ENCODE assay signal across 9 cellular contexts in genomic region chr9:110626109-110626829, GRCh38. TPM values are rescaled to one million over a fixed set of nuclear protein-coding genes. Genes with fewer than 3 reads are reported as not detected.
DNase-seq lines count a peak whose midpoint lies in the region; ATAC-seq and TF ChIP-seq lines count a peak whose summit lies in the region.
"Had no signal": no experiment of that assay in that cellular context is flagged by ENCODE, and none has a peak within 500 bp of the region (broad histone marks: within the 10 kb centered on the region; RNA-seq: fewer than 3 reads in every experiment).

No MANE protein-coding gene starts in this region.

- no peaks in the 10 kb centered on the region for H3K36me3 ChIP-seq in testis (ENCODE audit: low read depth, missing control alignments)
- no peaks in the 10 kb centered on the region for H3K36me3 ChIP-seq in adrenal gland (replicated peaks in 1 of 2)

- H3K36me3 Mint-ChIP-seq in WTC11, result no peaks in the 10 kb centered on the region
- H3K36me3 Mint-ChIP-seq: CD4-positive, CD25-positive, alpha-beta regulatory T cell had no signal

- CTCF ChIA-PET in WTC11 (lab: Charles Lee), result no interaction called here

- no peaks in the 10 kb centered on the region for H3K27me3 Mint-ChIP-seq in WTC11 (ENCODE audit: low read depth)

- TF ChIP-seq CTCF in WTC11 (IDR thresholded peaks at IDR 0.05) (no peak), testis (IDR thresholded peaks at IDR 0.05) (no peak), adrenal gland (IDR thresholded peaks at IDR 0.05) (no peak)

- peak; percentile 13 to 28 for DNase-seq in activated CD4-positive, alpha-beta T cell treated with anti-CD3 and anti-CD28 coated beads, Interleukin-2, amount 50 U/mL, for 48 hours
- DNase-seq in activated CD4-positive, alpha-beta T cell treated with anti-CD3 and anti-CD28 coated beads for 4 hours, result no peak
- no peak for DNase-seq in WTC11 (ENCODE audit: low spot score)
- DNase-seq in stimulated activated CD4-positive, alpha-beta T cell treated with anti-CD3 and anti-CD28 coated beads, Interleukin-1b, Interleukin-23, amount 100 ng/mL, for 48 hours, result peak; percentile 44
- no peak for DNase-seq in testis
- DNase-seq in adrenal gland, result no peak
- no peak for DNase-seq in activated effector memory CD4-positive, alpha-beta T cell treated with anti-CD3 and anti-CD28 coated beads, Interleukin-2, amount 50 U/mL, for 16 hours

- intact Hi-C loops in testis (cut with DNase I; ENCODE audit: low total_unique reads) (no loop called here), adrenal gland (cut with DNase I) (no loop called here)

- H3K4me3 Mint-ChIP-seq in WTC11, result no peak overlapping the region
- H3K4me3 Mint-ChIP-seq: CD4-positive, CD25-positive, alpha-beta regulatory T cell had no signal

- no peak overlapping the region for H3K27ac Mint-ChIP-seq in WTC11
- H3K27ac Mint-ChIP-seq: CD4-positive, CD25-positive, alpha-beta regulatory T cell had no signal

- POLR2A ChIA-PET in WTC11 (lab: Charles Lee), result no interaction called here

- peaks cover 10% of the 10 kb centered on the region for H3K4me1 Mint-ChIP-seq in WTC11
- H3K4me1 Mint-ChIP-seq: CD4-positive, CD25-positive, alpha-beta regulatory T cell had no signal

- H3K27me3 ChIP-seq in testis, result no peaks in the 10 kb centered on the region
- no peaks in the 10 kb centered on the region for H3K27me3 ChIP-seq in adrenal gland

- H3K4me1 ChIP-seq in testis, result no peaks in the 10 kb centered on the region
- H3K4me1 ChIP-seq in adrenal gland (replicated peaks in 1 of 2), result no peaks in the 10 kb centered on the region

- no peak for TF ChIP-seq POLR2A in testis (IDR thresholded peaks at IDR 0.05)
- no peak for TF ChIP-seq POLR2A in adrenal gland (IDR thresholded peaks at IDR 0.05)

- H3K4me3 ChIP-seq in testis (no peak overlapping the region), adrenal gland (no peak overlapping the region)

- 69 to 77% methylated on average over 9 of the region's 9 CpGs for WGBS in testis, 2 donors
- 59 to 69% (median 65%) methylated on average over 9 of the region's 9 CpGs for WGBS in adrenal gland, 4 donors

- H3K9me3 Mint-ChIP-seq in WTC11, result peaks cover 12% of the 10 kb centered on the region
- H3K9me3 Mint-ChIP-seq: CD4-positive, CD25-positive, alpha-beta regulatory T cell had no signal

- ATAC-seq in HG02852 (IDR thresholded peaks at IDR 0.05; ENCODE audit: unreplicated experiment), result peak; percentile 98
- peak; percentile 47; the same call in 1 of the 2 replicates for ATAC-seq in WTC11

- H3K27ac ChIP-seq in testis (no peak overlapping the region), adrenal gland (no peak overlapping the region)

- H3K9me3 ChIP-seq in testis (no peaks in the 10 kb centered on the region), adrenal gland (replicated peaks in 1 of 3) (no peaks in the 10 kb centered on the region)

TF ChIP-seq in WTC11, 78 proteins besides CTCF, POLR2A, EP300 and RAD21 (continues in another document):
- TF ChIP-seq FOXP4 (CRISPR knock-in tag; IDR thresholded peaks at IDR 0.05) (no peak), IRF1 (CRISPR knock-in tag; IDR thresholded peaks at IDR 0.05) (no peak), TEAD1 (CRISPR knock-in tag; IDR thresholded peaks at IDR 0.05) (no peak), GRHL2 (CRISPR knock-in tag; IDR thresholded peaks at IDR 0.05; ENCODE audit: insufficient replicate concordance, severe bottlenecking) (no peak), ZBTB43 (CRISPR knock-in tag; IDR thresholded peaks at IDR 0.05) (no peak), TEAD4 (CRISPR knock-in tag; IDR thresholded peaks at IDR 0.05) (no peak), ARID4B (CRISPR knock-in tag; IDR thresholded peaks at IDR 0.05; ENCODE audit: borderline replicate concordance) (no peak), ZNF425 (CRISPR knock-in tag; conservative IDR thresholded peaks at IDR 0.05) (no peak), ETV6 (CRISPR knock-in tag; IDR thresholded peaks at IDR 0.05) (no peak), MYBL2 (CRISPR knock-in tag; IDR thresholded peaks at IDR 0.05) (no peak)

RNA-seq across cellular contexts. Expression of gene MUSK, which starts 42.3 kb away (rescaled TPM):
- total RNA-seq in WTC11 (2021) (not detected in 3 replicates), testis (10 to 100 TPM in 1 of 2 donors, 1 to 10 TPM in 1; 6.9 to 11.6 TPM), adrenal gland (1 to 10 TPM in 2 of 8 donors, under 1 TPM in 4, not detected in 2; 0.08 to 5.1 (median 0.62) TPM)
- polyA plus RNA-seq in testis (ENCODE audit: insufficient read depth, low read depth, low replicate concordance) (2.8 TPM), adrenal gland (under 1 TPM; 0.04 to 0.13 (median 0.08) TPM)
- total RNA-seq: CD4-positive, CD25-positive, alpha-beta regulatory T cell had no signal
- polyA plus RNA-seq: CD4-positive, CD25-positive, alpha-beta regulatory T cell had no signal

RNA-seq across cellular contexts. Expression of gene SVEP1, which starts 46.7 kb away (rescaled TPM):
- total RNA-seq in WTC11 (2021) (0.39 to 0.74 TPM (median 0.48 TPM) in 3 replicates), testis (1 to 10 TPM; 4.6 to 6.9 TPM), adrenal gland (10 to 100 TPM; 14.0 to 45.3 (median 24.4) TPM)
- polyA plus RNA-seq in testis (ENCODE audit: insufficient read depth, low read depth, low replicate concordance) (7.9 TPM), adrenal gland (1 to 10 TPM; 2.2 to 7.0 (median 5.1) TPM)
- polyA plus RNA-seq: CD4-positive, CD25-positive, alpha-beta regulatory T cell had no signal

Comparison
In these comparisons a context has a peak if more than half of its experiments do, and no peak if none do; other contexts are left out.
1. DNase-seq: peak in activated CD4-positive, alpha-beta T cell treated with anti-CD3 and anti-CD28 coated beads, Interleukin-2, amount 50 U/mL, for 48 hours (2 of 2) and stimulated activated CD4-positive, alpha-beta T cell treated with anti-CD3 and anti-CD28 coated beads, Interleukin-1b, Interleukin-23, amount 100 ng/mL, for 48 hours (single experiment); none in activated CD4-positive, alpha-beta T cell treated with anti-CD3 and anti-CD28 coated beads for 4 hours (0 of 2), WTC11 (single experiment), testis (single experiment), adrenal gland (0 of 7) and activated effector memory CD4-positive, alpha-beta T cell treated with anti-CD3 and anti-CD28 coated beads, Interleukin-2, amount 50 U/mL, for 16 hours (single experiment).